19 cellular contexts compared by ENCODE assay signal in the genomic region with DNA sequence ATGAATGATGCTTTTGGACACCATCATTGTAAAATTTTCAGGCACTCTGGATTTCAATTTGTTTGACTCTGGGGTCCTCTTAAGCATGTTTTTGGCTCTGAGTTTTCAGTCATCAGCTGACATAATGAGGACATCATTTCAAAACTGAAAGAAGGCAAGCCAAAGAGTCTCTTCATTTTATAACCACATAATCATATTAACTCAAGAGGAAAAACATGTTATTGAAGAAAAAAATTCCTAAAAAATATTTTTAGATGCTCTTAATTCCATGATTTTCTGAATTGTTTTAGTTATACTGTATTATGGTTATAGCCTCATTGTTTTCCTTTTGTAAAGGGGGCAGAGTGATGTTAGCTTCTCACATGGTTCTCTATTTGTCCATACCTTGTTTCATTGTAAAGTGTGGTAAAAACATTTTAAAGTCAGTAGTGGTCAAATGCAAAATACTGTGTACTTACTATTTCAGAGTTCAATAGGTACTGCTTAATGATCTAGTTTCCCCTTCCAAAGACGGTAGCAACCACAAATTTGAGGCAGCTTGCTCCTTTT.
DNase-seq lines count a peak whose midpoint lies in the region; ATAC-seq, FAIRE-seq and TF ChIP-seq lines count a peak whose summit lies in the region.
"Had no signal": no experiment of that assay in that cellular context is flagged by ENCODE, and none has a peak within 500 bp of the region (broad histone marks: within the 10 kb centered on the region; RNA-seq: fewer than 3 reads in every experiment).

No MANE protein-coding gene starts in this region.

- POLR2A ChIA-PET in GM12878 (lab: Charles Lee), result interaction anchor here (0.5 to 1.7 kb wide), 6 partner anchors 10 to 32 kb away, joined by 3 to 6 read pairs (median 4); no protein-coding TSS in a partner anchor

- TF ChIP-seq CTCF in GM12878 (IDR thresholded peaks at IDR 0.05 in 2 of 3, conservative IDR thresholded peaks at IDR 0.05 in 1 of 3; ENCODE audit: control insufficient read depth in 2 of 3, extremely low read depth in 1 of 3, insufficient read depth in 1 of 3, low read depth in 3 of 3, low read length in 3 of 3), result peak in 1 of 3 experiments; percentile 22; a peak in 1 of 6 replicates

- H4K20me1 ChIP-seq in GM12878 (ENCODE audit: control insufficient read depth, insufficient read depth), result no peaks in the 10 kb centered on the region

- no TSS peak for BruUV-seq in GM12878 (replicated peaks; lab: Mats Ljungman, UMichigan)

- H3K4me2 ChIP-seq in GM12878 (ENCODE audit: control insufficient read depth, insufficient read depth), result no peak overlapping the region

- no peaks in the 10 kb centered on the region; the same call in 1 of the 2 replicates for H3K4me1 ChIP-seq in GM12878 (ENCODE audit: control insufficient read depth, insufficient read depth, low read length)
- H3K4me1 ChIP-seq: adrenal gland, BE2C had no signal

- in situ Hi-C loops in GM12878 (cut with MboI), result no loop called here

- H2AFZ ChIP-seq in GM12878 (ENCODE audit: control insufficient read depth, low read depth, low read length), result no peak overlapping the region

- H3K9ac ChIP-seq in GM12878 (ENCODE audit: control insufficient read depth, insufficient read depth, low read length), result no peak overlapping the region

- TF ChIP-seq POLR2A in GM12878 (IDR thresholded peaks at IDR 0.05; ENCODE audit: low read depth, low read length), result no peak

- 0 out of 2 replicates have a peak, but pooled peaks have one; percentile 14 for TF ChIP-seq RAD21 in GM12878 (IDR thresholded peaks at IDR 0.05; ENCODE audit: insufficient read depth, low read depth, low read length)

- no peak overlapping the region for H3K27ac ChIP-seq in GM12878 (ENCODE audit: control insufficient read depth, insufficient read depth)
- H3K27ac ChIP-seq: adrenal gland had no signal

- no peaks in the 10 kb centered on the region for H3K79me2 ChIP-seq in GM12878 (ENCODE audit: control insufficient read depth, insufficient read depth, low read length)

- no peaks in the 10 kb centered on the region for H3K27me3 ChIP-seq in GM12878 (replicated peaks in 1 of 2; ENCODE audit: control insufficient read depth in 2 of 2, insufficient read depth in 2 of 2, low read length in 1 of 2)
- H3K27me3 ChIP-seq: adrenal gland, BE2C had no signal

- SMC1A ChIA-PET in GM12878 (lab: Charles Lee; ENCODE audit: uncharacterized antibody, unreplicated experiment), result interaction anchor here (0.8 to 3.6 kb wide), 19 partner anchors 8 to 417 kb away, joined by 3 to 25 read pairs (median 6); no protein-coding TSS in a partner anchor

- H3K9me3 ChIP-seq in GM12878 (replicated peaks; ENCODE audit: control insufficient read depth, insufficient read depth, low read length), result no peaks in the 10 kb centered on the region
- H3K9me3 ChIP-seq: adrenal gland, BE2C had no signal

- H3K36me3 ChIP-seq in GM12878 (ENCODE audit: control insufficient read depth in 2 of 2, insufficient read depth in 2 of 2, low read length in 1 of 2), result no peaks in the 10 kb centered on the region
- H3K36me3 ChIP-seq: adrenal gland, BE2C had no signal

- no peak for FAIRE-seq in GM12878 (lab: Jason Lieb, UNC)
- FAIRE-seq: endometrium, RCC 7860 had no signal

- DNase-seq in GM12878 (ENCODE audit: low read depth, low spot score) (no peak), LoVo (ENCODE audit: low spot score) (no peak), NCI-H1436 treated with DMSO at 0.1 percent for 48 hours (lab: John Stamatoyannopoulos, UW) (no peak)
- DNase-seq: activated CD4-positive, alpha-beta T cell treated with anti-CD3 and anti-CD28 coated beads, Interleukin-2, amount 50 U/mL, for 4 hours; activated T-cell treated with anti-CD3 and anti-CD28 coated beads, Interleukin-2, amount 50 U/mL, for 72 hours; adrenal gland; BE2C; foreskin fibroblast; left ventricle myocardium superior; naive B cell; NCI-H2029 treated with DMSO at 0.1 percent for 48 hours; stimulated activated CD4-positive, alpha-beta T cell treated with anti-CD3 and anti-CD28 coated beads, Interleukin-12 subunit alpha, Interleukin-12 subunit beta, amount 100 ng/mL, for 4 hours; stimulated activated naive CD8-positive, alpha-beta T cell treated with anti-CD3 and anti-CD28 coated beads, Interleukin-15, amount 100 ng/mL, for 72 hours had no signal

- WGBS in GM12878 (ENCODE audit: insufficient coverage, insufficient replicate concordance, low lambda C conversion rate, missing lambda C conversion rate), result 0% methylated on average over 1 of the region's 1 CpG

- RAD21 ChIA-PET in GM12878 (lab: Charles Lee; ENCODE audit: unreplicated experiment), result interaction anchor here (0.6 to 3.6 kb wide), 19 partner anchors 11 to 519 kb away, joined by 3 to 23 read pairs (median 4); no protein-coding TSS in a partner anchor

- intact Hi-C loops in GM12878 (cut with micrococcal nuclease; ENCODE audit: unreplicated experiment), result loop anchor here (2.0 kb wide), 1 partner anchor 61 kb away; no protein-coding TSS in a partner anchor

- no peak overlapping the region for H3K4me3 ChIP-seq in GM12878
- H3K4me3 ChIP-seq: adrenal gland had no signal

- peak in 1 of 2 experiments; percentile 45; a peak in 1 of 4 replicates for TF ChIP-seq EP300 in GM12878 (IDR thresholded peaks at IDR 0.05; ENCODE audit: borderline replicate concordance in 1 of 2, control insufficient read depth in 1 of 2, low read depth in 2 of 2, low read length in 2 of 2)

- ATAC-seq in GM18907 (IDR thresholded peaks at IDR 0.05; ENCODE audit: unreplicated experiment), result peak; percentile 82
- ATAC-seq in GM21526 (IDR thresholded peaks at IDR 0.05; ENCODE audit: low FRiP score, unreplicated experiment), result peak; percentile 66
- ATAC-seq in HG02973 (IDR thresholded peaks at IDR 0.05; ENCODE audit: unreplicated experiment), result peak; percentile 72
- peak; percentile 92 for ATAC-seq in GM12878
- no peak for ATAC-seq in HG02763 (IDR thresholded peaks at IDR 0.05; ENCODE audit: unreplicated experiment)
- ATAC-seq: activated T-cell treated with anti-CD3 and anti-CD28 coated beads, Interleukin-2, amount 50 U/mL, for 72 hours; left ventricle myocardium superior; stimulated activated naive CD8-positive, alpha-beta T cell treated with anti-CD3 and anti-CD28 coated beads, Interleukin-15, amount 100 ng/mL, for 72 hours had no signal

- CTCF ChIA-PET in GM12878 (lab: Yijun Ruan, JAX), result interaction anchor here (0.9 to 3.1 kb wide), 10 partner anchors 9 to 252 kb away, joined by 3 to 14 read pairs (median 6); no protein-coding TSS in a partner anchor

TF ChIP-seq in GM12878, 131 proteins besides CTCF, POLR2A, EP300 and RAD21 (continues in another document):
- no peak for TF ChIP-seq MYB (IDR thresholded peaks at IDR 0.05; ENCODE audit: borderline replicate concordance, low read depth, low read length)
- peak; percentile 63; the same call in 1 of the 2 replicates for TF ChIP-seq NBN (IDR thresholded peaks at IDR 0.05)
- no peak for TF ChIP-seq MTA3 (IDR thresholded peaks at IDR 0.05; ENCODE audit: borderline replicate concordance, low read length)
- peak; percentile 62 to 74 for TF ChIP-seq IKZF2 (IDR thresholded peaks at IDR 0.05)
- no peak for TF ChIP-seq TBL1XR1 (IDR thresholded peaks at IDR 0.05; ENCODE audit: low read depth, low read length)
- TF ChIP-seq, protein P1, sequence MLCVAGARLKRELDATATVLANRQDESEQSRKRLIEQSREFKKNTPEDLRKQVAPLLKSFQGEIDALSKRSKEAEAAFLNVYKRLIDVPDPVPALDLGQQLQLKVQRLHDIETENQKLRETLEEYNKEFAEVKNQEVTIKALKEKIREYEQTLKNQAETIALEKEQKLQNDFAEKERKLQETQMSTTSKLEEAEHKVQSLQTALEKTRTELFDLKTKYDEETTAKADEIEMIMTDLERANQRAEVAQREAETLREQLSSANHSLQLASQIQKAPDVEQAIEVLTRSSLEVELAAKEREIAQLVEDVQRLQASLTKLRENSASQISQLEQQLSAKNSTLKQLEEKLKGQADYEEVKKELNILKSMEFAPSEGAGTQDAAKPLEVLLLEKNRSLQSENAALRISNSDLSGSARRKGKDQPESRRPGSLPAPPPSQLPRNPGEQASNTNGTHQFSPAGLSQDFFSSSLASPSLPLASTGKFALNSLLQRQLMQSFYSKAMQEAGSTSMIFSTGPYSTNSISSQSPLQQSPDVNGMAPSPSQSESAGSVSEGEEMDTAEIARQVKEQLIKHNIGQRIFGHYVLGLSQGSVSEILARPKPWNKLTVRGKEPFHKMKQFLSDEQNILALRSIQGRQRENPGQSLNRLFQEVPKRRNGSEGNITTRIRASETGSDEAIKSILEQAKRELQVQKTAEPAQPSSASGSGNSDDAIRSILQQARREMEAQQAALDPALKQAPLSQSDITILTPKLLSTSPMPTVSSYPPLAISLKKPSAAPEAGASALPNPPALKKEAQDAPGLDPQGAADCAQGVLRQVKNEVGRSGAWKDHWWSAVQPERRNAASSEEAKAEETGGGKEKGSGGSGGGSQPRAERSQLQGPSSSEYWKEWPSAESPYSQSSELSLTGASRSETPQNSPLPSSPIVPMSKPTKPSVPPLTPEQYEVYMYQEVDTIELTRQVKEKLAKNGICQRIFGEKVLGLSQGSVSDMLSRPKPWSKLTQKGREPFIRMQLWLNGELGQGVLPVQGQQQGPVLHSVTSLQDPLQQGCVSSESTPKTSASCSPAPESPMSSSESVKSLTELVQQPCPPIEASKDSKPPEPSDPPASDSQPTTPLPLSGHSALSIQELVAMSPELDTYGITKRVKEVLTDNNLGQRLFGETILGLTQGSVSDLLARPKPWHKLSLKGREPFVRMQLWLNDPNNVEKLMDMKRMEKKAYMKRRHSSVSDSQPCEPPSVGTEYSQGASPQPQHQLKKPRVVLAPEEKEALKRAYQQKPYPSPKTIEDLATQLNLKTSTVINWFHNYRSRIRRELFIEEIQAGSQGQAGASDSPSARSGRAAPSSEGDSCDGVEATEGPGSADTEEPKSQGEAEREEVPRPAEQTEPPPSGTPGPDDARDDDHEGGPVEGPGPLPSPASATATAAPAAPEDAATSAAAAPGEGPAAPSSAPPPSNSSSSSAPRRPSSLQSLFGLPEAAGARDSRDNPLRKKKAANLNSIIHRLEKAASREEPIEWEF (IDR thresholded peaks at IDR 0.05; ENCODE audit: insufficient replicate concordance, low read depth, low read length), result no peak
- TF ChIP-seq, protein P2, sequence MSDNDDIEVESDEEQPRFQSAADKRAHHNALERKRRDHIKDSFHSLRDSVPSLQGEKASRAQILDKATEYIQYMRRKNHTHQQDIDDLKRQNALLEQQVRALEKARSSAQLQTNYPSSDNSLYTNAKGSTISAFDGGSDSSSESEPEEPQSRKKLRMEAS (IDR thresholded peaks at IDR 0.05; ENCODE audit: low read depth, low read length), result no peak
- peak; percentile 17; the same call in 1 of the 2 replicates for TF ChIP-seq BACH1 (IDR thresholded peaks at IDR 0.05; ENCODE audit: borderline replicate concordance)
- no peak for TF ChIP-seq CBX5 (IDR thresholded peaks at IDR 0.05; ENCODE audit: low read depth)
- peak; percentile 67 for TF ChIP-seq JUNB (IDR thresholded peaks at IDR 0.05)
